In the genomic region with DNA sequence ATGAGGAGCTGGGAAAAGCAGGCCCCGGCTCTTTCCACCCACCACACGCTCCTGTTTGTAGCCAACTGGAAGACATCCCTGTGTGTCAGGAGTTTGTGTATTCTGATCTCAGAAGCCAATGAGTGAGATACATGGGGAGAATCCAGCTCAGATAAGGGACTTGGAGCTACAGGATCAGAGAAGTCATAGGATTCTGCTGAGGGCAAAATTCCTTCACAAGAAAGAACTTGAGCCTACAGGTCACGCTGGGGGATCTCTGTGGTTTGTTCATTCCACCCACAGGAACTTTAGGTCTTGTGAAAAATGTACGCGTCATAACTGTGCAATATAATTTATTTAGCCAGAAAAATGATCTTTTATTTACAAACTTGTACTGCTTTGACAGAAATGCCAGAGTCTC, we compare ENCODE assay signal across 18 cellular contexts.
"Had no signal": no experiment of that assay in that cellular context is flagged by ENCODE, and none has a peak within 500 bp of the region (broad histone marks: within the 10 kb centered on the region; RNA-seq: fewer than 3 reads in every experiment).

No MANE protein-coding gene starts in this region.

- H3K9me3 Mint-ChIP-seq: natural killer cell treated with Interleukin-12 subunit alpha and Interleukin-12 subunit beta and Interleukin-15 and Interleukin-18, amount 100 ng/mL, for 72 hours had no signal

- DNase-seq: activated CD4-positive, alpha-beta T cell treated with anti-CD3 and anti-CD28 coated beads for 1 hour; activated CD4-positive, alpha-beta T cell treated with anti-CD3 and anti-CD28 coated beads, Interleukin-2, amount 50 U/mL, for 4 hours; activated CD8-positive, alpha-beta memory T cell treated with anti-CD3 and anti-CD28 coated beads, Interleukin-2, amount 10 ng/mL, durations not matched to agents 7 days and 5 days; activated naive CD4-positive, alpha-beta T cell treated with anti-CD3 and anti-CD28 coated beads for 36 hours; activated naive CD8-positive, alpha-beta T cell treated with anti-CD3 and anti-CD28 coated beads, Interleukin-2, amount 50 U/mL, for 24 hours; activated T-cell treated with anti-CD3 and anti-CD28 coated beads, Interleukin-2, amount 50 U/mL, for 1 hour; caudate nucleus; effector CD4-positive, alpha-beta T cell; hippocampal formation; stimulated activated CD4-positive, alpha-beta T cell treated with anti-CD3 and anti-CD28 coated beads, Interleukin-4, amount 100 ng/mL, for 24 hours; stimulated activated naive CD4-positive, alpha-beta T cell; substantia nigra; uterus had no signal

- H3K36me3 Mint-ChIP-seq: activated CD8-positive, alpha-beta memory T cell treated with anti-CD3 and anti-CD28 coated beads, Interleukin-2, amount 10 ng/mL, durations not matched to agents 7 days and 5 days; natural killer cell treated with Interleukin-12 subunit alpha and Interleukin-12 subunit beta and Interleukin-15 and Interleukin-18, amount 100 ng/mL, for 72 hours had no signal

- ATAC-seq: activated CD8-positive, alpha-beta memory T cell treated with anti-CD3 and anti-CD28 coated beads, Interleukin-2, amount 10 ng/mL, durations not matched to agents 7 days and 5 days; activated naive CD8-positive, alpha-beta T cell treated with anti-CD3 and anti-CD28 coated beads, Interleukin-2, amount 50 U/mL, for 24 hours; natural killer cell treated with Interleukin-12 subunit alpha and Interleukin-12 subunit beta and Interleukin-15 and Interleukin-18, amount 100 ng/mL, for 72 hours had no signal

- H3K36me3 ChIP-seq: tibial nerve, uterus had no signal

- H3K4me1 Mint-ChIP-seq: activated CD8-positive, alpha-beta memory T cell treated with anti-CD3 and anti-CD28 coated beads, Interleukin-2, amount 10 ng/mL, durations not matched to agents 7 days and 5 days; activated naive CD8-positive, alpha-beta T cell treated with anti-CD3 and anti-CD28 coated beads, Interleukin-2, amount 50 U/mL, for 24 hours had no signal

- H3K4me3 Mint-ChIP-seq: activated CD8-positive, alpha-beta memory T cell treated with anti-CD3 and anti-CD28 coated beads, Interleukin-2, amount 10 ng/mL, durations not matched to agents 7 days and 5 days; activated naive CD4-positive, alpha-beta T cell treated with anti-CD3 and anti-CD28 coated beads for 36 hours; activated naive CD8-positive, alpha-beta T cell treated with anti-CD3 and anti-CD28 coated beads, Interleukin-2, amount 50 U/mL, for 24 hours; natural killer cell treated with Interleukin-12 subunit alpha and Interleukin-12 subunit beta and Interleukin-15 and Interleukin-18, amount 100 ng/mL, for 72 hours had no signal

- H3K4me1 ChIP-seq: tibial nerve, uterus had no signal

- H3K4me3 ChIP-seq: coronary artery, skin epidermis, tibial nerve, uterus had no signal

- H3K27ac ChIP-seq: coronary artery, skin epidermis, tibial nerve, uterus had no signal

- H3K9me3 ChIP-seq: uterus had no signal

- H3K27ac Mint-ChIP-seq: activated CD8-positive, alpha-beta memory T cell treated with anti-CD3 and anti-CD28 coated beads, Interleukin-2, amount 10 ng/mL, durations not matched to agents 7 days and 5 days; activated naive CD4-positive, alpha-beta T cell treated with anti-CD3 and anti-CD28 coated beads for 36 hours; activated naive CD8-positive, alpha-beta T cell treated with anti-CD3 and anti-CD28 coated beads, Interleukin-2, amount 50 U/mL, for 24 hours; activated T-helper 2 cell treated with anti-CD3 and anti-CD28 coated beads, Interferon-gamma antibody, Interleukin-2, Interleukin-4, amounts not matched to agents 10 μg/mL and 5 μg/mL and 100 μg/mL, durations not matched to agents 14 hours and 24 hours and 36 hours; natural killer cell treated with Interleukin-12 subunit alpha and Interleukin-12 subunit beta and Interleukin-15 and Interleukin-18, amount 100 ng/mL, for 72 hours had no signal

- H3K27me3 ChIP-seq: tibial nerve, uterus had no signal
